Comparison of ENCODE assay signal across 8 cellular contexts in genomic region chr19:53192771-53193533, GRCh38. TPM values are rescaled to one million over a fixed set of nuclear protein-coding genes. Genes with fewer than 3 reads are reported as not detected.
A peak's percentile ranks its signal among the peaks of the same experiment; 100 is the strongest.
DNase-seq lines count a peak whose midpoint lies in the region; ATAC-seq lines count a peak whose summit lies in the region.

TSS of gene ZNF665 (minus strand) at chr19:53193358. CDS start at chr19:53182898, 10,460 bp downstream.

- peak within 1 kb of the TSS; percentile 98 for H3K4me3 ChIP-seq in GM23248
- H3K4me3 ChIP-seq in NT2/D1 (ENCODE audit: insufficient read length, low read depth) = peak within 1 kb of the TSS; percentile 80
- peak within 1 kb of the TSS; percentile 93 to 96 for H3K4me3 ChIP-seq in muscle layer of duodenum (ENCODE audit: low read depth in 1 of 2, low read length in 2 of 2)

- peak within 1 kb of the TSS; percentile 97 for H3K4me2 ChIP-seq in GM23248 (ENCODE audit: unreplicated experiment)

- 0 to 2% methylated on average over 40 to 53 of the region's 53 CpGs for WGBS in GM23248 (ENCODE audit: low coverage in 1 of 2, low lambda C conversion rate in 2 of 2, missing lambda C conversion rate in 2 of 2), 2 experiments

- no peaks in the 10 kb centered on the region for H4K20me1 ChIP-seq in GM23248 (ENCODE audit: insufficient read depth)

- ATAC-seq in HG03520 (IDR thresholded peaks at IDR 0.05; ENCODE audit: unreplicated experiment) = no peak

- H3K9me2 ChIP-seq in GM23248 (ENCODE audit: insufficient read depth) = no peaks in the 10 kb centered on the region

- peak within 1 kb of the TSS; percentile 99 for H2AFZ ChIP-seq in GM23248

- no peaks in the 10 kb centered on the region for H3F3A ChIP-seq in GM23248 (ENCODE audit: insufficient read depth)

- H3K27ac ChIP-seq in GM23248 (peak within 1 kb of the TSS; percentile 54), muscle layer of duodenum (ENCODE audit: low read length) (peak within 1 kb of the TSS; percentile 85)

- H3K9ac ChIP-seq in GM23248 (peak within 1 kb of the TSS; percentile 97), NT2/D1 (ENCODE audit: insufficient read length, low read depth) (peak within 1 kb of the TSS; percentile 93)

- H3K9me3 ChIP-seq in GM23248 (ENCODE audit: low read depth) = no peaks in the 10 kb centered on the region
- H3K9me3 ChIP-seq in NT2/D1 (ENCODE audit: insufficient read depth, low read length) = no peaks in the 10 kb centered on the region
- no peaks in the 10 kb centered on the region for H3K9me3 ChIP-seq in muscle layer of duodenum (ENCODE audit: control insufficient read depth in 1 of 2, low read length in 2 of 2)

- no peaks in the 10 kb centered on the region for H3K27me3 ChIP-seq in GM23248 (replicated peaks; ENCODE audit: insufficient read depth)
- no peaks in the 10 kb centered on the region for H3K27me3 ChIP-seq in NT2/D1 (ENCODE audit: insufficient read depth, insufficient read length)
- no peaks in the 10 kb centered on the region for H3K27me3 ChIP-seq in muscle layer of duodenum (ENCODE audit: low read depth, low read length)

- in situ Hi-C loops in GM23248 (cut with MboI) = no loop called here

- H3K36me3 ChIP-seq in GM23248 (ENCODE audit: low read depth) (no peaks in the 10 kb centered on the region; the same call in 1 of the 2 replicates), NT2/D1 (ENCODE audit: insufficient read depth, insufficient read length, low read length) (peaks cover 14% of the 10 kb centered on the region), muscle layer of duodenum (ENCODE audit: control insufficient read depth in 1 of 2, insufficient read depth in 2 of 2, low read length in 2 of 2) (peaks cover 0 to 4% of the 10 kb centered on the region in 2 donors)

- H3K4me1 ChIP-seq in GM23248 (ENCODE audit: insufficient read depth) = no peaks in the 10 kb centered on the region
- H3K4me1 ChIP-seq in NT2/D1 (ENCODE audit: insufficient read depth, insufficient read length) = peaks cover 3% of the 10 kb centered on the region
- H3K4me1 ChIP-seq in muscle layer of duodenum (ENCODE audit: control insufficient read depth in 1 of 2, insufficient read depth in 2 of 2, low read length in 2 of 2) = peaks cover 0 to 20% of the 10 kb centered on the region in 2 donors

- peak; percentile 95 for DNase-seq in AG20443 (ENCODE audit: low spot score)
- DNase-seq in GM23248 = peak; percentile 95
- peak; percentile 72 for DNase-seq in NT2/D1 (ENCODE audit: low read depth, low spot score)
- DNase-seq in activated T-helper 1 cell treated with Interleukin-2 at 50 U/mL for 16 hours (ENCODE audit: low read depth) = peak; percentile 55
- peak; percentile 84 for DNase-seq in fibroblast of gingiva (ENCODE audit: low read depth)
- DNase-seq in stimulated activated CD8-positive, alpha-beta memory T cell treated with anti-CD3 and anti-CD28 coated beads, Interleukin-4, amount 100 ng/mL, for 24 hours (ENCODE audit: low read depth) = peak; percentile 70

- H3K79me2 ChIP-seq in GM23248 (ENCODE audit: insufficient read depth) = no peaks in the 10 kb centered on the region; the same call in 1 of the 2 replicates

RNA-seq across cellular contexts. Expression of gene ZNF665, which starts in this region (rescaled TPM):
- total RNA-seq in GM23248 (2014; rRNA removed; shearing (Covaris generic)) = 3.8 and 3.9 TPM in 2 replicates
- polyA plus RNA-seq in GM23248 (2016; fragmentation: Nextera tagmentation; extraction: Ambion mirVana) = 2.4 and 2.8 TPM in 2 replicates
